Comparison of ENCODE assay signal across 1 cellular context in the genomic region with DNA sequence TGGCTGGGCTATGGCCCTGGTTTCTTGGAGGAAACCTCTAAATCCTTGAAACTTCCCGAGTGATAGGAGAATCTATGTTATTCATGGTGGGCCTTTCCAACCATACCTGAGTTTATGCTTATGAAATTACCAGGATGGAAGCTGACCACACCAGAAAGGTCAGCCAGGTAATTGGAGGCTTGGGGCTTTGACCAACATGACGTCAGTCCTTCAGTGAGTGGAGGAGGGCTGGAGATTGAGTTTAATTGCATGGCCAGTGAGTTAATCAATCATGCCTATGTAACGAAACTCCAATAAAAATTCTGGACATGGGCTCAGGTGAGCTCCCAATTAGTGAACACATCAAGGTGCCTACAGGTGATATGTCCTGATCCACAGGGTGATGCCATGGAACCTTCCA.
A peak's percentile ranks its signal among the peaks of the same experiment; 100 is the strongest.
TF ChIP-seq lines count a peak whose summit lies in the region.

No MANE protein-coding gene starts in this region.

TF ChIP-seq in HepG2, 621 proteins besides CTCF, POLR2A, EP300 and RAD21 (continued from another document):
- TF ChIP-seq ATF7 (IDR thresholded peaks at IDR 0.05) (peak; percentile 82), ATF7 (CRISPR knock-in tag; IDR thresholded peaks at IDR 0.05) (no peak), ZNF33B (CRISPR knock-in tag; IDR thresholded peaks at IDR 0.05) (no peak), JUNB (CRISPR knock-in tag; IDR thresholded peaks at IDR 0.05; ENCODE audit: borderline replicate concordance) (no peak), HIVEP1 (CRISPR knock-in tag; IDR thresholded peaks at IDR 0.05) (no peak)
